In the genomic region with DNA sequence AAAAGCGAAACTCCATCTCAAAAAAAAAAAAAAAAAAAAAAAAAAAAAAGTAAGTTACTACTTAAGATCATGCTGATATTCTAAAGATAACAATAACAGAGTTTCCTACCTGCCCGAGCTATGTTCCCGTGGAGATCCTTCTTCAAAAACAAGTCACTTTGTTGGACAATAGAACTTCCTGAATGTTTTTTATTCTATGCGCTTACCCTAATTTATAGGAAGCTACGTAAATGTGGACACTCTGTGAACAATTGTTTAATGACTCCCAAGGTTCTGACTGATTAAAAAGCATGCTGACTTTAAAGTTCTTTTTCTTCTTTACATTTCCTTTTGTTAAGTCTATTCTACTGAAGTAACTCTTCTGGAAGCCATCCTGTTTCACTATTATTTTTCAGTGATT, we compare ENCODE assay signal across 20 cellular contexts. TPM values are rescaled to one million over a fixed set of nuclear protein-coding genes. Genes with fewer than 3 reads are reported as not detected.
A peak's percentile ranks its signal among the peaks of the same experiment; 100 is the strongest.
DNase-seq lines count a peak whose midpoint lies in the region; ATAC-seq and TF ChIP-seq lines count a peak whose summit lies in the region.
"Had no signal": no experiment of that assay in that cellular context is flagged by ENCODE, and none has a peak within 500 bp of the region (broad histone marks: within the 10 kb centered on the region; RNA-seq: fewer than 3 reads in every experiment).

No MANE protein-coding gene starts in this region.

- H3K4me1 ChIP-seq in left ventricle myocardium inferior (peaks cover 65% of the 10 kb centered on the region), smooth muscle cell (ENCODE audit: low read depth) (peaks cover 33% of the 10 kb centered on the region)
- H3K4me1 ChIP-seq: BE2C had no signal

- no peak for TF ChIP-seq CTCF in left ventricle myocardium inferior (IDR thresholded peaks at IDR 0.05; ENCODE audit: borderline replicate concordance)
- no peak for TF ChIP-seq CTCF in WTC11 (IDR thresholded peaks at IDR 0.05)
- no peak for TF ChIP-seq CTCF in smooth muscle cell (IDR thresholded peaks at IDR 0.05; ENCODE audit: borderline replicate concordance, insufficient read depth, poor library complexity, severe bottlenecking)

- no peaks in the 10 kb centered on the region for H3K27me3 Mint-ChIP-seq in WTC11 (ENCODE audit: low read depth)

- ATAC-seq in Right ventricle myocardium superior (ENCODE audit: poor library complexity) (no peak), WTC11 (no peak)
- ATAC-seq: A549, HepG2, K562, Right ventricle myocardium inferior had no signal

- CTCF ChIA-PET in WTC11 (lab: Charles Lee), result no interaction called here

- 91% methylated on average over 5 of the region's 5 CpGs for WGBS in smooth muscle cell (ENCODE audit: low lambda C conversion rate)

- H3K27ac ChIP-seq in left ventricle myocardium inferior (replicated peaks) (peak overlapping the region; percentile 67), smooth muscle cell (ENCODE audit: low read depth) (no peak overlapping the region)

- peaks cover 78% of the 10 kb centered on the region for H3K4me1 Mint-ChIP-seq in WTC11

- no peaks in the 10 kb centered on the region for H3K36me3 ChIP-seq in left ventricle myocardium inferior
- no peaks in the 10 kb centered on the region for H3K36me3 ChIP-seq in smooth muscle cell (ENCODE audit: low read depth)
- H3K36me3 ChIP-seq: BE2C had no signal

- no peak overlapping the region for H3K4me2 ChIP-seq in smooth muscle cell
- H3K4me2 ChIP-seq: A549 had no signal

- H3K27me3 ChIP-seq in left ventricle myocardium inferior (ENCODE audit: low read depth), result no peaks in the 10 kb centered on the region
- no peaks in the 10 kb centered on the region for H3K27me3 ChIP-seq in smooth muscle cell (ENCODE audit: low read depth)

- H3K36me3 Mint-ChIP-seq in WTC11, result no peaks in the 10 kb centered on the region

- H3K27ac Mint-ChIP-seq in WTC11, result peak overlapping the region; percentile 96

- DNase-seq in left ventricle myocardium inferior (no peak), Right ventricle myocardium superior (no peak), WTC11 (ENCODE audit: low spot score) (no peak), lung microvascular endothelial cell (ENCODE audit: low read depth in 2 of 2) (peak; percentile 46 to 76), smooth muscle cell (lab: John Stamatoyannopoulos, UW; ENCODE audit: unreplicated experiment) (no peak), glomerular visceral epithelial cell (ENCODE audit: extremely low spot score) (no peak), OCI-M1 (lab: John Stamatoyannopoulos, UW) (no peak)
- DNase-seq: BE2C; DMS79; NCI-H1092 treated with DMSO at 0.1 percent for 48 hours; NCI-H1436 treated with DMSO at 0.1 percent for 48 hours; NCI-H2029 treated with DMSO at 0.1 percent for 48 hours; NCI-H226; NCI-H524; NCI-H774; NK-92 treated with Interleukin-12 subunit alpha and Interleukin-12 subunit beta, amount 100 ng/mL, for 24 hours had no signal

- intact Hi-C loops in left ventricle myocardium inferior (cut with micrococcal nuclease) (loop anchor here (10.0 kb wide), 1 partner anchor 83 kb away; no protein-coding TSS in a partner anchor), Right ventricle myocardium superior (cut with DNase I) (loop anchor here (5.0 kb wide), 1 partner anchor 210 kb away; no protein-coding TSS in a partner anchor)

- no peaks in the 10 kb centered on the region for H3K9me3 ChIP-seq in left ventricle myocardium inferior (replicated peaks)
- H3K9me3 ChIP-seq in smooth muscle cell (replicated peaks; ENCODE audit: low read depth), result no peaks in the 10 kb centered on the region
- H3K9me3 ChIP-seq: A549, BE2C had no signal

- H3F3A ChIP-seq in smooth muscle cell (ENCODE audit: low read depth), result no peaks in the 10 kb centered on the region

- no peak overlapping the region for H3K9ac ChIP-seq in smooth muscle cell (ENCODE audit: low read depth)

- POLR2A ChIA-PET in WTC11 (lab: Charles Lee), result interaction anchor here (0.6 kb wide), 1 partner anchor 257 kb away, joined by 3 read pairs; no protein-coding TSS in a partner anchor

- no peak overlapping the region for H3K4me3 Mint-ChIP-seq in WTC11

- H4K20me1 ChIP-seq in smooth muscle cell (ENCODE audit: low read depth), result no peaks in the 10 kb centered on the region

- no peaks in the 10 kb centered on the region for H3K79me2 ChIP-seq in smooth muscle cell (ENCODE audit: low read depth)

- H3K9me3 Mint-ChIP-seq in WTC11, result no peaks in the 10 kb centered on the region

- no peak overlapping the region for H2AFZ ChIP-seq in smooth muscle cell (ENCODE audit: low read depth)

- H3K4me3 ChIP-seq in left ventricle myocardium inferior (peak overlapping the region; percentile 27), smooth muscle cell (no peak overlapping the region)
- H3K4me3 ChIP-seq: A549, K562 had no signal

TF ChIP-seq in WTC11, 78 proteins besides CTCF, POLR2A, EP300 and RAD21:
- no peak for TF ChIP-seq ZNF232 (CRISPR knock-in tag; IDR thresholded peaks at IDR 0.05)
- no peak for TF ChIP-seq CREB1 (CRISPR knock-in tag; IDR thresholded peaks at IDR 0.05)
- no peak for TF ChIP-seq HMGA2 (CRISPR knock-in tag; IDR thresholded peaks at IDR 0.05)
- TF ChIP-seq JAZF1 (CRISPR knock-in tag; IDR thresholded peaks at IDR 0.05), result no peak
- TF ChIP-seq, protein P1, sequence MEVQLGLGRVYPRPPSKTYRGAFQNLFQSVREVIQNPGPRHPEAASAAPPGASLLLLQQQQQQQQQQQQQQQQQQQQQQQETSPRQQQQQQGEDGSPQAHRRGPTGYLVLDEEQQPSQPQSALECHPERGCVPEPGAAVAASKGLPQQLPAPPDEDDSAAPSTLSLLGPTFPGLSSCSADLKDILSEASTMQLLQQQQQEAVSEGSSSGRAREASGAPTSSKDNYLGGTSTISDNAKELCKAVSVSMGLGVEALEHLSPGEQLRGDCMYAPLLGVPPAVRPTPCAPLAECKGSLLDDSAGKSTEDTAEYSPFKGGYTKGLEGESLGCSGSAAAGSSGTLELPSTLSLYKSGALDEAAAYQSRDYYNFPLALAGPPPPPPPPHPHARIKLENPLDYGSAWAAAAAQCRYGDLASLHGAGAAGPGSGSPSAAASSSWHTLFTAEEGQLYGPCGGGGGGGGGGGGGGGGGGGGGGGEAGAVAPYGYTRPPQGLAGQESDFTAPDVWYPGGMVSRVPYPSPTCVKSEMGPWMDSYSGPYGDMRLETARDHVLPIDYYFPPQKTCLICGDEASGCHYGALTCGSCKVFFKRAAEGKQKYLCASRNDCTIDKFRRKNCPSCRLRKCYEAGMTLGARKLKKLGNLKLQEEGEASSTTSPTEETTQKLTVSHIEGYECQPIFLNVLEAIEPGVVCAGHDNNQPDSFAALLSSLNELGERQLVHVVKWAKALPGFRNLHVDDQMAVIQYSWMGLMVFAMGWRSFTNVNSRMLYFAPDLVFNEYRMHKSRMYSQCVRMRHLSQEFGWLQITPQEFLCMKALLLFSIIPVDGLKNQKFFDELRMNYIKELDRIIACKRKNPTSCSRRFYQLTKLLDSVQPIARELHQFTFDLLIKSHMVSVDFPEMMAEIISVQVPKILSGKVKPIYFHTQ (CRISPR knock-in tag; IDR thresholded peaks at IDR 0.05), result no peak
- TF ChIP-seq MYBL2 (CRISPR knock-in tag; IDR thresholded peaks at IDR 0.05), result no peak
- TF ChIP-seq, protein P2, sequence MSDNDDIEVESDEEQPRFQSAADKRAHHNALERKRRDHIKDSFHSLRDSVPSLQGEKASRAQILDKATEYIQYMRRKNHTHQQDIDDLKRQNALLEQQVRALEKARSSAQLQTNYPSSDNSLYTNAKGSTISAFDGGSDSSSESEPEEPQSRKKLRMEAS (CRISPR knock-in tag; IDR thresholded peaks at IDR 0.05), result no peak
- TF ChIP-seq NR2C2 (CRISPR knock-in tag; IDR thresholded peaks at IDR 0.05), result no peak
- TF ChIP-seq, protein P3, sequence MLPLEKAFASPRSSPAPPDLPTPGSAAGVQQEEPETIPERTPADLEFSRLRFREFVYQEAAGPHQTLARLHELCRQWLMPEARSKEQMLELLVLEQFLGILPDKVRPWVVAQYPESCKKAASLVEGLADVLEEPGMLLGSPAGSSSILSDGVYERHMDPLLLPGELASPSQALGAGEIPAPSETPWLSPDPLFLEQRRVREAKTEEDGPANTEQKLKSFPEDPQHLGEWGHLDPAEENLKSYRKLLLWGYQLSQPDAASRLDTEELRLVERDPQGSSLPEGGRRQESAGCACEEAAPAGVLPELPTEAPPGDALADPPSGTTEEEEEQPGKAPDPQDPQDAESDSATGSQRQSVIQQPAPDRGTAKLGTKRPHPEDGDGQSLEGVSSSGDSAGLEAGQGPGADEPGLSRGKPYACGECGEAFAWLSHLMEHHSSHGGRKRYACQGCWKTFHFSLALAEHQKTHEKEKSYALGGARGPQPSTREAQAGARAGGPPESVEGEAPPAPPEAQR (CRISPR knock-in tag; IDR thresholded peaks at IDR 0.05), result no peak
- TF ChIP-seq GABPB1 (CRISPR knock-in tag; IDR thresholded peaks at IDR 0.05), result no peak
- TF ChIP-seq EMX1 (CRISPR knock-in tag; IDR thresholded peaks at IDR 0.05), result no peak

RNA-seq across cellular contexts. Expression of a gene that starts 52.5 kb away (rescaled TPM):
- total RNA-seq in left ventricle myocardium inferior (30.5 TPM), Right ventricle myocardium superior (17.3 TPM), WTC11 (2021) (32.8 to 39.7 TPM (median 35.7 TPM) in 3 replicates), lung microvascular endothelial cell (9.2 and 9.9 TPM in 2 replicates), smooth muscle cell (4.5 and 5.8 TPM in 2 replicates)
- 0.42 and 1.5 TPM in 2 replicates for polyA plus RNA-seq in smooth muscle cell

Comparison
In these comparisons a context has a peak if more than half of its experiments do, and no peak if none do; other contexts are left out.
1. DNase-seq: peak in lung microvascular endothelial cell (2 of 2); none in left ventricle myocardium inferior (single experiment), Right ventricle myocardium superior (single experiment), WTC11 (single experiment), smooth muscle cell (single experiment), glomerular visceral epithelial cell (single experiment) and OCI-M1 (single experiment).